ENCODE assay signal across 8 cellular contexts in genomic region chr19:892243-892996, GRCh38. TPM values are rescaled to one million over a fixed set of nuclear protein-coding genes. Genes with fewer than 3 reads are reported as not detected.
A peak's percentile ranks its signal among the peaks of the same experiment; 100 is the strongest.
DNase-seq lines count a peak whose midpoint lies in the region; TF ChIP-seq lines count a peak whose summit lies in the region.

No MANE protein-coding gene starts in this region.

- peaks cover 2% of the 10 kb centered on the region for H4K20me1 ChIP-seq in H9 (ENCODE audit: control insufficient read depth, insufficient read depth, insufficient read length)

- H3K4me1 Mint-ChIP-seq in H9, result peaks cover 3 to 6% of the 10 kb centered on the region in 2 experiments; a peak in 3 of 4 replicates
- H3K4me1 Mint-ChIP-seq in nephron, result peaks cover 5% of the 10 kb centered on the region

- H3K27me3 Mint-ChIP-seq in H9 (ENCODE audit: low read depth), result peaks cover 4% of the 10 kb centered on the region; the same call in 1 of the 2 replicates
- no peaks in the 10 kb centered on the region for H3K27me3 Mint-ChIP-seq in nephron (ENCODE audit: low read depth)

- WGBS in H9 (ENCODE audit: extremely low coverage, insufficient read length, low lambda C conversion rate), result no CpG with 5 or more reads among the region's 46 CpGs

- no peak overlapping the region for H2AK5ac ChIP-seq in H9 (ENCODE audit: insufficient read length, low read length)

- H3K4me3 Mint-ChIP-seq in H9 (peak overlapping the region; percentile 76 to 90), nephron (peak overlapping the region; percentile 91 to 94 (median 93))

- peak overlapping the region; percentile 96 for H3K14ac ChIP-seq in H9 (ENCODE audit: insufficient read depth, low read length)

- no peak overlapping the region for H4K91ac ChIP-seq in H9 (ENCODE audit: insufficient read length, low read depth, low read length)

- H3K4me1 ChIP-seq in H9 (ENCODE audit: insufficient read depth, low read length), result no peaks in the 10 kb centered on the region

- no peaks in the 10 kb centered on the region for H3K9me3 ChIP-seq in H9 (ENCODE audit: control insufficient read depth, low read depth, low read length)

- H3K23ac ChIP-seq in H9 (ENCODE audit: insufficient read length, low read depth, low read length), result no peak overlapping the region

- H3K27me3 ChIP-seq in H9 (ENCODE audit: insufficient read depth, low read length), result no peaks in the 10 kb centered on the region

- no peaks in the 10 kb centered on the region; the same call in 1 of the 2 replicates for H3K79me2 ChIP-seq in H9 (ENCODE audit: insufficient read depth, low read length)

- H3K36me3 Mint-ChIP-seq in H9 (ENCODE audit: insufficient read depth in 1 of 3, low read depth in 3 of 3) (peaks cover 0 to 35% (median 28%) of the 10 kb centered on the region in 3 experiments; a peak in 6 of 7 replicates), nephron (ENCODE audit: low read depth) (peaks cover 19% of the 10 kb centered on the region)

- TF ChIP-seq CTCF in GM12865 (IDR thresholded peaks at IDR 0.05; ENCODE audit: insufficient read depth, low read depth, low read length, missing control alignments) (no peak), H9 (conservative IDR thresholded peaks at IDR 0.05) (no peak), nephron (IDR thresholded peaks at IDR 0.05; ENCODE audit: unreplicated experiment in 3 of 3) (no peak)

- H3K27ac Mint-ChIP-seq in H9 (peak overlapping the region in 2 of 3 experiments; percentile 40 to 48; a peak in 2 of 7 replicates), nephron (peak overlapping the region; percentile 95 to 100 (median 99))

- H3K27ac ChIP-seq in H9 (ENCODE audit: insufficient read length, low read depth, low read length) (no peak overlapping the region), epithelial cell of prostate (peak overlapping the region; percentile 75)

- no peak overlapping the region for H2BK20ac ChIP-seq in H9 (ENCODE audit: low read depth, low read length, poor library complexity, severe bottlenecking)

- H3T11ph ChIP-seq in H9 (ENCODE audit: low read length), result no peak overlapping the region

- no peak overlapping the region for H4K8ac ChIP-seq in H9 (replicated peaks; ENCODE audit: insufficient read length, low read depth, low read length)

- no peaks in the 10 kb centered on the region for H3K79me1 ChIP-seq in H9 (ENCODE audit: insufficient read depth, low read depth, low read length, poor library complexity, severe bottlenecking)

- no peak overlapping the region for H2BK120ac ChIP-seq in H9 (ENCODE audit: low read depth, low read length, poor library complexity, severe bottlenecking)

- H4K5ac ChIP-seq in H9 (ENCODE audit: insufficient read length, low read depth, low read length), result no peak overlapping the region

- peak overlapping the region; percentile 81 for H3K18ac ChIP-seq in H9 (ENCODE audit: insufficient read length, low read depth, low read length)

- H3K4ac ChIP-seq in H9 (ENCODE audit: low read depth, low read length), result no peak overlapping the region

- no peak overlapping the region for H3K56ac ChIP-seq in H9 (ENCODE audit: insufficient read length, low read depth, low read length)

- DNase-seq in GM12865 (ENCODE audit: low read depth), result peak; percentile 40
- no peak for DNase-seq in H9
- DNase-seq in RPMI8226, result peak; percentile 26
- no peak for DNase-seq in epithelial cell of prostate (ENCODE audit: low read depth, low spot score)
- no peak for DNase-seq in NK-92 (lab: John Stamatoyannopoulos, UW; ENCODE audit: unreplicated experiment)
- DNase-seq in HCEC 1CT, result no peak
- DNase-seq in iPS-NIHi7 (ENCODE audit: extremely low spot score), result no peak

- peak overlapping the region; percentile 71 for H3K9ac ChIP-seq in H9 (ENCODE audit: extremely low read depth, insufficient read length, low read length)

- H2BK12ac ChIP-seq in H9 (ENCODE audit: insufficient read length, low read depth, low read length), result no peak overlapping the region

- H2AFZ ChIP-seq in H9 (ENCODE audit: low read length), result no peak overlapping the region

- no peak overlapping the region for H2BK15ac ChIP-seq in H9 (ENCODE audit: low read depth, low read length)

- peak overlapping the region; percentile 56 for H3K4me2 ChIP-seq in H9 (ENCODE audit: insufficient read depth, insufficient read length, low read length)

- peak overlapping the region; percentile 95 for H3K4me3 ChIP-seq in GM12865 (ENCODE audit: low read depth, low read length)

- no peak overlapping the region for H2BK5ac ChIP-seq in H9 (ENCODE audit: insufficient read length, low read length)

- peaks cover 4% of the 10 kb centered on the region for H3K23me2 ChIP-seq in H9 (ENCODE audit: insufficient read length, low read depth, low read length, poor library complexity, severe bottlenecking)

- H3K9me3 Mint-ChIP-seq in H9, result no peaks in the 10 kb centered on the region; a peak in 1 of 5 replicates
- H3K9me3 Mint-ChIP-seq in nephron, result no peaks in the 10 kb centered on the region

RNA-seq across cellular contexts. Expression of gene MED16, which starts 0.6 kb away (rescaled TPM):
- total RNA-seq in H9 (2021), result 83.1 and 84.1 TPM in 2 replicates

RNA-seq across cellular contexts. Expression of gene RNU6-9, which starts 0.9 kb away (rescaled TPM):
- not detected in 2 replicates for total RNA-seq in H9 (2021)

RNA-seq across cellular contexts. Expression of gene R3HDM4, which starts 20.6 kb away (rescaled TPM):
- 66.2 and 66.4 TPM in 2 replicates for total RNA-seq in H9 (2021)

RNA-seq across cellular contexts. Expression of gene KISS1R, which starts 24.7 kb away (rescaled TPM):
- total RNA-seq in H9 (2021), result 3.3 and 5.9 TPM in 2 replicates

RNA-seq across cellular contexts. Expression of gene CFD, which starts 33.0 kb away (rescaled TPM):
- 1.9 and 2.8 TPM in 2 replicates for total RNA-seq in H9 (2021)

Comparison
In these comparisons a context has a peak if more than half of its experiments do, and no peak if none do; other contexts are left out.
1. DNase-seq: peak in GM12865 (single experiment) and RPMI8226 (single experiment); none in H9 (single experiment), epithelial cell of prostate (single experiment), NK-92 (single experiment), HCEC 1CT (single experiment) and iPS-NIHi7 (single experiment).